In genomic region chr4:81632581-81633247, GRCh38 we compare ENCODE assay signal across 14 cellular contexts.
DNase-seq lines count a peak whose midpoint lies in the region; ATAC-seq and TF ChIP-seq lines count a peak whose summit lies in the region.
"Had no signal": no experiment of that assay in that cellular context is flagged by ENCODE, and none has a peak within 500 bp of the region (broad histone marks: within the 10 kb centered on the region; RNA-seq: fewer than 3 reads in every experiment).

No MANE protein-coding gene starts in this region.

- H3K4me3 Mint-ChIP-seq in activated naive CD4-positive, alpha-beta T cell treated with anti-CD3 and anti-CD28 coated beads for 36 hours, result no peak overlapping the region

- CTCF ChIA-PET in activated naive CD4-positive, alpha-beta T cell treated with anti-CD3 and anti-CD28 coated beads for 36 hours (lab: Charles Lee), result no interaction called here

- WGBS in psoas muscle, 3 donors, result 64 to 68% (median 64%) methylated on average over 9 of the region's 9 CpGs

- TF ChIP-seq CTCF in fibroblast of mammary gland (conservative IDR thresholded peaks at IDR 0.05; ENCODE audit: control insufficient read depth, insufficient read depth, low read depth, low read length), result no peak
- no peak for TF ChIP-seq CTCF in psoas muscle (IDR thresholded peaks at IDR 0.05)

- H3K27me3 Mint-ChIP-seq in activated naive CD4-positive, alpha-beta T cell treated with anti-CD3 and anti-CD28 coated beads for 36 hours (ENCODE audit: low read depth), result no peaks in the 10 kb centered on the region

- H3K9me3 ChIP-seq in psoas muscle, result no peaks in the 10 kb centered on the region
- H3K9me3 ChIP-seq: colonic mucosa had no signal

- peak in 2 of 4 donors; percentile 42 to 44 for ATAC-seq in psoas muscle
- ATAC-seq: GM12878 had no signal

- peaks cover 19% of the 10 kb centered on the region for H3K4me1 ChIP-seq in psoas muscle
- H3K4me1 ChIP-seq: colonic mucosa had no signal

- no peaks in the 10 kb centered on the region for H3K9me3 Mint-ChIP-seq in activated naive CD4-positive, alpha-beta T cell treated with anti-CD3 and anti-CD28 coated beads for 36 hours

- H3K27ac ChIP-seq in psoas muscle, result peak overlapping the region; percentile 63
- H3K27ac ChIP-seq: colonic mucosa had no signal

- H3K4me3 ChIP-seq in fibroblast of mammary gland (ENCODE audit: control insufficient read depth, low read depth, low read length) (no peak overlapping the region), psoas muscle (no peak overlapping the region)
- H3K4me3 ChIP-seq: colonic mucosa, GM12878 had no signal

- no peaks in the 10 kb centered on the region for H3K36me3 Mint-ChIP-seq in activated naive CD4-positive, alpha-beta T cell treated with anti-CD3 and anti-CD28 coated beads for 36 hours (ENCODE audit: low read depth)

- intact Hi-C loops in psoas muscle (cut with DNase I), result no loop called here
- intact Hi-C loops in activated naive CD4-positive, alpha-beta T cell treated with anti-CD3 and anti-CD28 coated beads for 36 hours (cut with micrococcal nuclease), result loop anchor here (2.0 kb wide), 1 partner anchor 16 kb away; no protein-coding TSS in a partner anchor

- DNase-seq in Daoy (ENCODE audit: low read depth), result peak; percentile 47
- DNase-seq in RKO (ENCODE audit: low spot score), result peak; percentile 41
- peak; percentile 55 for DNase-seq in fibroblast of mammary gland (ENCODE audit: low read depth)
- DNase-seq in psoas muscle, result no peak
- DNase-seq in activated naive CD4-positive, alpha-beta T cell (lab: John Stamatoyannopoulos, UW), result no peak
- no peak for DNase-seq in activated naive CD4-positive, alpha-beta T cell treated with anti-CD3 and anti-CD28 coated beads for 36 hours
- DNase-seq in SKM-1 treated with dmso at 0.1 percent for 144 hours (lab: John Stamatoyannopoulos, UW; ENCODE audit: unreplicated experiment), result no peak
- DNase-seq in DMS79 treated with DMSO at 0.1 percent for 48 hours (lab: John Stamatoyannopoulos, UW), result no peak
- DNase-seq: activated CD4-positive, alpha-beta T cell treated with anti-CD3 and anti-CD28 coated beads for 1 hour; C1 segment of cervical spinal cord; colonic mucosa; NCI-H1105; stimulated activated CD8-positive, alpha-beta memory T cell treated with anti-CD3 and anti-CD28 coated beads, Interleukin-4, amount 100 ng/mL, for 48 hours had no signal

- no peaks in the 10 kb centered on the region for H3K36me3 ChIP-seq in psoas muscle (ENCODE audit: insufficient read depth in 1 of 2, low read depth in 1 of 2)
- H3K36me3 ChIP-seq: colonic mucosa had no signal

- H3K4me1 Mint-ChIP-seq in activated naive CD4-positive, alpha-beta T cell treated with anti-CD3 and anti-CD28 coated beads for 36 hours (ENCODE audit: low read depth), result peaks cover 23% of the 10 kb centered on the region

- H3K27me3 ChIP-seq in psoas muscle (ENCODE audit: insufficient read depth in 3 of 3, low read length in 2 of 3), result no peaks in the 10 kb centered on the region
- H3K27me3 ChIP-seq: colonic mucosa had no signal

- no peak overlapping the region for H3K27ac Mint-ChIP-seq in activated naive CD4-positive, alpha-beta T cell treated with anti-CD3 and anti-CD28 coated beads for 36 hours

Comparison
In these comparisons a context has a peak if more than half of its experiments do, and no peak if none do; other contexts are left out.
1. DNase-seq: peak in Daoy (single experiment), RKO (single experiment) and fibroblast of mammary gland (single experiment); none in psoas muscle (0 of 2), activated naive CD4-positive, alpha-beta T cell (0 of 4), activated naive CD4-positive, alpha-beta T cell treated with anti-CD3 and anti-CD28 coated beads for 36 hours (single experiment), SKM-1 treated with dmso at 0.1 percent for 144 hours (single experiment) and DMS79 treated with DMSO at 0.1 percent for 48 hours (single experiment).